In the genomic region with DNA sequence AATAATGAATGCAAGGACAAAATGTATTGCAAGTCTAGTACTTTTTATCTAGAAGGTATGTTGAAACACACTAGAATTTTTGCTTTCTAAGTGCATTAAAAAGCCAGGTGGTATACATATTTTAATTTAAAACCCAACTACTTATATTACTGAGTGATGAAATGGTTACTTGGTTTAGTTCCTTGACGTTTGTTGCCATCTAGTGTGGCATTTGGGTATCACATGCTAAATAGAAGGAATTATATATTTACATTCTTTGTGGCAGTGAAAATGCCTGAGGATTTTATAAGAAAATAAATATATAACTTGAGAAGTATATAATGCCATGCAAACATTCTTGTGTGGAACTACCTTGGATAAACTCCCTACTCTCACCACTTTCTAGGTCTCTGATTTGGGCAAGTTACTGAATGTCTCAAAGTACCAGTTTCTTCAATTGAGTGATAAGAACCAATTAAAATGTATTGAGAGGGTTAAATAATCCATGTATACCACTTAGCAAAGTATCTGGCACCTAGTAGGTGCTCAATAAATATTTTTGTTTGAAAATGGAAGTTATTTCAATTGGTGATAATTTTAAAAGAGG, we compare ENCODE assay signal across 9 cellular contexts.
A peak's percentile ranks its signal among the peaks of the same experiment; 100 is the strongest.
DNase-seq lines count a peak whose midpoint lies in the region; ATAC-seq and TF ChIP-seq lines count a peak whose summit lies in the region.
"Had no signal": no experiment of that assay in that cellular context is flagged by ENCODE, and none has a peak within 500 bp of the region (broad histone marks: within the 10 kb centered on the region; RNA-seq: fewer than 3 reads in every experiment).

No MANE protein-coding gene starts in this region.

- H3K4me3 Mint-ChIP-seq in CD4-positive, CD25-positive, alpha-beta regulatory T cell, result no peak overlapping the region
- no peak overlapping the region for H3K4me3 Mint-ChIP-seq in endothelial cell (ENCODE audit: unreplicated experiment)

- H3K9me3 ChIP-seq in CD4-positive, CD25-positive, alpha-beta regulatory T cell (ENCODE audit: control insufficient read depth in 2 of 2, low read length in 2 of 2), result no peaks in the 10 kb centered on the region
- H3K9me3 ChIP-seq in RWPE2 (ENCODE audit: severe bottlenecking), result no peaks in the 10 kb centered on the region
- H3K9me3 ChIP-seq in neuronal stem cell (replicated peaks in 1 of 2; ENCODE audit: control insufficient read depth in 2 of 2, insufficient read depth in 1 of 2, low read depth in 1 of 2, low read length in 2 of 2), result no peaks in the 10 kb centered on the region

- in situ Hi-C loops in GM13976 (cut with MboI; ENCODE audit: low sequenced_read_pairs, unreplicated experiment), result loop anchor here (25.0 kb wide), 2 partner anchors 412 to 612 kb away; no protein-coding TSS in a partner anchor

- no peak overlapping the region for H3K9ac ChIP-seq in KMS-11
- no peak overlapping the region for H3K9ac ChIP-seq in neuronal stem cell (ENCODE audit: low read depth, low read length, poor library complexity)

- H3K23ac ChIP-seq in neuronal stem cell (ENCODE audit: low read depth, low read length, poor library complexity), result no peak overlapping the region

- H3K4me1 ChIP-seq in CD4-positive, CD25-positive, alpha-beta regulatory T cell (ENCODE audit: control insufficient read depth, insufficient read depth, low read length, poor library complexity, severe bottlenecking), result no peaks in the 10 kb centered on the region
- H3K4me1 ChIP-seq in KMS-11 (ENCODE audit: low read depth, poor library complexity, severe bottlenecking) (no peaks in the 10 kb centered on the region), RWPE2 (ENCODE audit: insufficient read depth, poor library complexity, severe bottlenecking) (no peaks in the 10 kb centered on the region), neuronal stem cell (ENCODE audit: control insufficient read depth in 2 of 2, insufficient read depth in 1 of 2, low read depth in 1 of 2, low read length in 2 of 2) (no peaks in the 10 kb centered on the region)

- H3K27ac Mint-ChIP-seq in CD4-positive, CD25-positive, alpha-beta regulatory T cell, result no peak overlapping the region
- H3K27ac Mint-ChIP-seq in endothelial cell (ENCODE audit: unreplicated experiment), result no peak overlapping the region

- TF ChIP-seq CTCF in GM13976 (IDR thresholded peaks at IDR 0.05; ENCODE audit: borderline replicate concordance, control extremely low read depth, extremely low read depth, insufficient read depth, missing control alignments) (peak; percentile 47), KMS-11 (conservative IDR thresholded peaks at IDR 0.05; ENCODE audit: low read depth, low read length) (peak; percentile 90), RWPE2 (IDR thresholded peaks at IDR 0.05; ENCODE audit: poor library complexity, severe bottlenecking) (peak; percentile 76), endothelial cell (IDR thresholded peaks at IDR 0.05; ENCODE audit: unreplicated experiment) (peak; percentile 86)

- no peak overlapping the region for H2BK15ac ChIP-seq in neuronal stem cell (ENCODE audit: low read length)

- no peak overlapping the region for H2AK5ac ChIP-seq in neuronal stem cell (ENCODE audit: low read depth, low read length)

- no peaks in the 10 kb centered on the region for H3K79me1 ChIP-seq in neuronal stem cell (ENCODE audit: low read depth, low read length)

- no peaks in the 10 kb centered on the region for H3K9me3 Mint-ChIP-seq in CD4-positive, CD25-positive, alpha-beta regulatory T cell
- H3K9me3 Mint-ChIP-seq in endothelial cell (ENCODE audit: unreplicated experiment), result no peaks in the 10 kb centered on the region

- H2AFZ ChIP-seq in KMS-11 (ENCODE audit: low read depth), result no peak overlapping the region
- no peak overlapping the region for H2AFZ ChIP-seq in neuronal stem cell (ENCODE audit: low read length)

- no peak overlapping the region for H2BK12ac ChIP-seq in neuronal stem cell (ENCODE audit: low read length)

- H3K27me3 Mint-ChIP-seq in CD4-positive, CD25-positive, alpha-beta regulatory T cell, result no peaks in the 10 kb centered on the region
- no peaks in the 10 kb centered on the region for H3K27me3 Mint-ChIP-seq in endothelial cell (ENCODE audit: unreplicated experiment)

- WGBS in neuronal stem cell (ENCODE audit: extremely low coverage in 2 of 2, insufficient read length in 2 of 2, insufficient replicate concordance in 1 of 2), 2 donors, result no CpG with 5 or more reads among the region's 1 CpG

- no peaks in the 10 kb centered on the region for H4K20me1 ChIP-seq in KMS-11 (ENCODE audit: insufficient read depth)

- H3K36me3 ChIP-seq in CD4-positive, CD25-positive, alpha-beta regulatory T cell (ENCODE audit: control insufficient read depth, insufficient read depth, low read length), result no peaks in the 10 kb centered on the region
- no peaks in the 10 kb centered on the region for H3K36me3 ChIP-seq in KMS-11 (ENCODE audit: insufficient read depth)
- H3K36me3 ChIP-seq in RWPE2 (ENCODE audit: low read depth), result peaks cover 21% of the 10 kb centered on the region
- peaks cover 0 to under 1% of the 10 kb centered on the region in 2 donors for H3K36me3 ChIP-seq in neuronal stem cell (replicated peaks in 1 of 2; ENCODE audit: control insufficient read depth in 2 of 2, insufficient read depth in 2 of 2, low read length in 2 of 2)

- H4K8ac ChIP-seq in neuronal stem cell (ENCODE audit: low read depth, low read length), result no peak overlapping the region

- H3K18ac ChIP-seq in neuronal stem cell (ENCODE audit: low read length), result no peak overlapping the region

- H2BK120ac ChIP-seq in neuronal stem cell (ENCODE audit: low read depth, low read length), result no peak overlapping the region

- H3K4me2 ChIP-seq in KMS-11 (no peak overlapping the region), neuronal stem cell (ENCODE audit: insufficient read depth, low read length, poor library complexity, severe bottlenecking) (no peak overlapping the region)

- no peak overlapping the region for H2BK5ac ChIP-seq in neuronal stem cell (ENCODE audit: low read length)

- H3K4me1 Mint-ChIP-seq in CD4-positive, CD25-positive, alpha-beta regulatory T cell, result peaks cover 0 to 9% (median 1%) of the 10 kb centered on the region in 4 donors
- H3K4me1 Mint-ChIP-seq in endothelial cell (ENCODE audit: unreplicated experiment), result peaks cover 13% of the 10 kb centered on the region

- no peak for ATAC-seq in CD4-positive, CD25-positive, alpha-beta regulatory T cell (ENCODE audit: low read depth in 2 of 2)
- ATAC-seq in RWPE2 (ENCODE audit: low read depth) (no peak), HG03469 (IDR thresholded peaks at IDR 0.05; ENCODE audit: unreplicated experiment) (no peak)

- no peak overlapping the region for H3K27ac ChIP-seq in CD4-positive, CD25-positive, alpha-beta regulatory T cell (ENCODE audit: insufficient read depth, low read length, poor library complexity, severe bottlenecking)
- no peak overlapping the region for H3K27ac ChIP-seq in KMS-11
- H3K27ac ChIP-seq in RWPE2 (ENCODE audit: poor library complexity, severe bottlenecking), result no peak overlapping the region
- H3K27ac ChIP-seq in neuronal stem cell (replicated peaks; ENCODE audit: low read length), result no peak overlapping the region
- H3K27ac ChIP-seq: skin epidermis had no signal

- no peak overlapping the region for H3K14ac ChIP-seq in neuronal stem cell (ENCODE audit: low read length)

- peaks cover 6% of the 10 kb centered on the region for H3K36me3 Mint-ChIP-seq in CD4-positive, CD25-positive, alpha-beta regulatory T cell
- peaks cover 10% of the 10 kb centered on the region for H3K36me3 Mint-ChIP-seq in endothelial cell (ENCODE audit: low read depth, unreplicated experiment)

- no peak overlapping the region for H3K4ac ChIP-seq in neuronal stem cell (ENCODE audit: low read length)

- peak; percentile 5 to 74 (median 48) for DNase-seq in CD4-positive, CD25-positive, alpha-beta regulatory T cell
- DNase-seq in GM13976 (ENCODE audit: low spot score) (peak; percentile 40), RWPE2 (ENCODE audit: low spot score) (no peak), endothelial cell (ENCODE audit: low spot score) (peak; percentile 29), neuronal stem cell (ENCODE audit: low spot score) (peak; percentile 46), islet precursor cell (no peak)

- no peak overlapping the region for H4K91ac ChIP-seq in neuronal stem cell (ENCODE audit: low read depth, low read length, poor library complexity)

- H3K4me3 ChIP-seq in CD4-positive, CD25-positive, alpha-beta regulatory T cell (ENCODE audit: low read depth, low read length), result no peak overlapping the region
- H3K4me3 ChIP-seq in KMS-11 (IDR thresholded peaks at IDR 0.05; ENCODE audit: insufficient read depth, low read depth, low read length), result no peak overlapping the region
- no peak overlapping the region for H3K4me3 ChIP-seq in RWPE2 (ENCODE audit: severe bottlenecking)
- H3K4me3 ChIP-seq in neuronal stem cell (ENCODE audit: low read length in 2 of 2), result no peak overlapping the region
- H3K4me3 ChIP-seq: skin epidermis had no signal

- no peaks in the 10 kb centered on the region for H3K27me3 ChIP-seq in CD4-positive, CD25-positive, alpha-beta regulatory T cell (ENCODE audit: control insufficient read depth, insufficient read depth, low read length)
- H3K27me3 ChIP-seq in KMS-11 (ENCODE audit: insufficient read depth, low read depth) (no peaks in the 10 kb centered on the region), RWPE2 (ENCODE audit: insufficient read depth, poor library complexity, severe bottlenecking) (no peaks in the 10 kb centered on the region), neuronal stem cell (ENCODE audit: control insufficient read depth in 3 of 3, insufficient read depth in 3 of 3, low read depth in 1 of 3, low read length in 3 of 3) (no peaks in the 10 kb centered on the region)

- no peaks in the 10 kb centered on the region for H3K79me2 ChIP-seq in KMS-11 (ENCODE audit: insufficient read depth, low read depth)

Comparison
In these comparisons a context has a peak if more than half of its experiments do, and no peak if none do; other contexts are left out.
1. DNase-seq: peak in CD4-positive, CD25-positive, alpha-beta regulatory T cell (3 of 3), GM13976 (single experiment), endothelial cell (single experiment) and neuronal stem cell (single experiment); none in RWPE2 (single experiment) and islet precursor cell (single experiment).
2. Peak in every context shown above with its lines, with median percentiles within 50 percentile points of each other: CTCF ChIP-seq.